32 cellular contexts compared by ENCODE assay signal in the genomic region with DNA sequence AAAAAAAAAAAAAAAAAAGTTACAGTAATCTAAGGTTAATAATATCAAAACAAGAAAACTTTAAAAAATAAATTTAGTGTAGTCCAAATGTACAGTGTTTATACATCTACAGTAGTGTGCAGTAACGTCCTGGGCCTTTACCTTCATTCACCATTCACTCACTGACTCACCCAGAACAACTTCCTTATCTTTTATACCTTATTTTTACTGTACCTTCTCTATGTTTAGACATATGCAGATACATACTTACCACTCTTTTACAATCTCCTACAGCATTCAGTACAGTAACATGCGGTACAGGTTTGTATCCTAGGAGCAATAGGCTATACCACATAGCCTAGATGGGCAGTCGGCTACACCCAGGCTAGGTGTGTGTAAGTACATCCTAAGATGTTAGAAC.
"Had no signal": no experiment of that assay in that cellular context is flagged by ENCODE, and none has a peak within 500 bp of the region (broad histone marks: within the 10 kb centered on the region; RNA-seq: fewer than 3 reads in every experiment).

No MANE protein-coding gene starts in this region.

- DNase-seq: activated CD4-positive, alpha-beta memory T cell treated with anti-CD3 and anti-CD28 coated beads, Interleukin-2, amount 10 ng/mL, durations not matched to agents 7 days and 5 days; activated CD4-positive, alpha-beta T cell treated with anti-CD3 and anti-CD28 coated beads for 1 hour; activated CD4-positive, alpha-beta T cell treated with anti-CD3 and anti-CD28 coated beads for 48 hours; activated CD4-positive, CD25-positive, alpha-beta regulatory T cell; activated CD8-positive, alpha-beta memory T cell treated with anti-CD3 and anti-CD28 coated beads for 24 hours; activated CD8-positive, alpha-beta memory T cell treated with anti-CD3 and anti-CD28 coated beads, Interleukin-2, amount 10 ng/mL, durations not matched to agents 7 days and 5 days; activated CD8-positive, alpha-beta memory T cell treated with anti-CD3 and anti-CD28 coated beads, Interleukin-2, amount 50 U/mL, for 48 hours; activated gamma-delta T cell; activated naive CD4-positive, alpha-beta T cell treated with Interleukin-2 at 50 U/mL for 16 hours; activated naive CD8-positive, alpha-beta T cell treated with anti-CD3 and anti-CD28 coated beads, Interleukin-2, amount 50 U/mL, for 24 hours; aorta; brain microvascular endothelial cell; central memory CD4-positive, alpha-beta T cell; Karpas-422; KBM-7; MV-4-11; NCI-H1092; NCI-H1436 treated with DMSO at 0.1 percent for 48 hours; NCI-H1694 treated with DMSO at 0.1 percent for 48 hours; NCI-H2029; NCI-H345; NCI-H524 treated with DMSO at 0.1 percent for 48 hours; PC-3; Peyer's patch; RPMI8226; SHP77 treated with DMSO at 0.1 percent for 48 hours; SK-N-SH had no signal

- H3K27ac ChIP-seq: brain microvascular endothelial cell, Peyer's patch, SJSA1, VCaP had no signal

- H3K36me3 ChIP-seq: brain microvascular endothelial cell, Peyer's patch, SJSA1 had no signal

- H3K4me2 ChIP-seq: SK-N-SH had no signal

- H3K9me3 ChIP-seq: Peyer's patch, SJSA1, SK-N-SH had no signal

- H3K9me3 Mint-ChIP-seq: activated CD4-positive, alpha-beta memory T cell treated with anti-CD3 and anti-CD28 coated beads, Interleukin-2, amount 10 ng/mL, durations not matched to agents 7 days and 5 days; activated naive CD8-positive, alpha-beta T cell treated with anti-CD3 and anti-CD28 coated beads, Interleukin-2, amount 50 U/mL, for 24 hours; T-helper 1 cell treated with Interleukin-12 subunit alpha and Interleukin-12 subunit beta and Interleukin-4 antibody, amounts not matched to agents 30 μg/mL and 1 μg/mL, for 36 hours had no signal

- H3K27me3 ChIP-seq: brain microvascular endothelial cell, Peyer's patch, SJSA1 had no signal

- H3K4me3 ChIP-seq: Peyer's patch, SJSA1 had no signal

- ATAC-seq: activated CD8-positive, alpha-beta memory T cell treated with anti-CD3 and anti-CD28 coated beads, Interleukin-2, amount 10 ng/mL, durations not matched to agents 7 days and 5 days; activated naive CD8-positive, alpha-beta T cell treated with anti-CD3 and anti-CD28 coated beads, Interleukin-2, amount 50 U/mL, for 24 hours; PC-3 had no signal

- H3K9ac ChIP-seq: SK-N-SH had no signal

- H3K27ac Mint-ChIP-seq: activated CD4-positive, alpha-beta memory T cell treated with anti-CD3 and anti-CD28 coated beads, Interleukin-2, amount 10 ng/mL, durations not matched to agents 7 days and 5 days; activated CD8-positive, alpha-beta memory T cell treated with anti-CD3 and anti-CD28 coated beads, Interleukin-2, amount 10 ng/mL, durations not matched to agents 7 days and 5 days; activated naive CD8-positive, alpha-beta T cell; activated naive CD8-positive, alpha-beta T cell treated with anti-CD3 and anti-CD28 coated beads, Interleukin-2, amount 50 U/mL, for 24 hours; activated T-helper 2 cell treated with anti-CD3 and anti-CD28 coated beads, Interferon-gamma antibody, Interleukin-2, Interleukin-4, amounts not matched to agents 10 μg/mL and 5 μg/mL and 100 μg/mL, durations not matched to agents 14 hours and 24 hours and 36 hours; T-helper 1 cell treated with Interleukin-12 subunit alpha and Interleukin-12 subunit beta and Interleukin-4 antibody, amounts not matched to agents 30 μg/mL and 1 μg/mL, for 36 hours had no signal

- H3K4me1 ChIP-seq: SJSA1 had no signal

- H3K4me3 Mint-ChIP-seq: activated CD4-positive, alpha-beta memory T cell treated with anti-CD3 and anti-CD28 coated beads, Interleukin-2, amount 10 ng/mL, durations not matched to agents 7 days and 5 days; activated CD8-positive, alpha-beta memory T cell treated with anti-CD3 and anti-CD28 coated beads, Interleukin-2, amount 10 ng/mL, durations not matched to agents 7 days and 5 days; activated naive CD8-positive, alpha-beta T cell; activated naive CD8-positive, alpha-beta T cell treated with anti-CD3 and anti-CD28 coated beads, Interleukin-2, amount 50 U/mL, for 24 hours; T-helper 1 cell treated with Interleukin-12 subunit alpha and Interleukin-12 subunit beta and Interleukin-4 antibody, amounts not matched to agents 30 μg/mL and 1 μg/mL, for 36 hours had no signal

- H3K27me3 Mint-ChIP-seq: activated CD4-positive, alpha-beta memory T cell treated with anti-CD3 and anti-CD28 coated beads, Interleukin-2, amount 10 ng/mL, durations not matched to agents 7 days and 5 days; activated CD8-positive, alpha-beta memory T cell treated with anti-CD3 and anti-CD28 coated beads, Interleukin-2, amount 10 ng/mL, durations not matched to agents 7 days and 5 days; activated naive CD8-positive, alpha-beta T cell; activated naive CD8-positive, alpha-beta T cell treated with anti-CD3 and anti-CD28 coated beads, Interleukin-2, amount 50 U/mL, for 24 hours had no signal
